Comparison of ENCODE assay signal across 16 cellular contexts in the genomic region with DNA sequence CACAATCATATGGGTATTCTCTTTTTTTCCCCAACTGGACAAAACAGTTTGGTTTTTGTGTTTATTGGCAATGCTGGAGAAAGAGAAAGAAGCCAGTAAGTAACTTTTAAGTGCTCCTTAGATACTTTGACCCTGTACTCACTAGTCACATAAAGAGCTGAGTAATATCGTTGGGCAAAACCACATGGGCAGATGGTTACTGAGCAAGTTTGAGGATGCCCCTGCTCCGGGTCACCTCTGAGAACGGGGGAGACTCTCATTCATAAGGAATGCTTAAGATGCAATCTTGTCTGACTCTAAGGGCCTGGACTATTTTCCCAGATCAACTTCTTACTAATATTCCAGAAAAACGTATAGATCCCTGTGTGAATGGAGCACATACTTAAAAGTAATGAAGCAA.
DNase-seq lines count a peak whose midpoint lies in the region; ATAC-seq and TF ChIP-seq lines count a peak whose summit lies in the region.
"Had no signal": no experiment of that assay in that cellular context is flagged by ENCODE, and none has a peak within 500 bp of the region (broad histone marks: within the 10 kb centered on the region; RNA-seq: fewer than 3 reads in every experiment).

No MANE protein-coding gene starts in this region.

- H3K27ac Mint-ChIP-seq in activated CD8-positive, alpha-beta memory T cell treated with anti-CD3 and anti-CD28 coated beads, Interleukin-2, amount 10 ng/mL, durations not matched to agents 7 days and 5 days = no peak overlapping the region
- H3K27ac Mint-ChIP-seq: activated CD4-positive, alpha-beta memory T cell treated with anti-CD3 and anti-CD28 coated beads for 36 hours; mesothelial cell of epicardium had no signal

- peaks cover 2% of the 10 kb centered on the region for H3K4me1 Mint-ChIP-seq in activated CD8-positive, alpha-beta memory T cell treated with anti-CD3 and anti-CD28 coated beads, Interleukin-2, amount 10 ng/mL, durations not matched to agents 7 days and 5 days

- H3K27me3 Mint-ChIP-seq in activated CD8-positive, alpha-beta memory T cell treated with anti-CD3 and anti-CD28 coated beads, Interleukin-2, amount 10 ng/mL, durations not matched to agents 7 days and 5 days = no peaks in the 10 kb centered on the region
- H3K27me3 Mint-ChIP-seq: activated CD4-positive, alpha-beta memory T cell treated with anti-CD3 and anti-CD28 coated beads for 36 hours had no signal

- no peaks in the 10 kb centered on the region for H3K9me3 Mint-ChIP-seq in activated CD8-positive, alpha-beta memory T cell treated with anti-CD3 and anti-CD28 coated beads, Interleukin-2, amount 10 ng/mL, durations not matched to agents 7 days and 5 days (ENCODE audit: low read depth)
- H3K9me3 Mint-ChIP-seq: activated CD4-positive, alpha-beta memory T cell treated with anti-CD3 and anti-CD28 coated beads for 36 hours; mesothelial cell of epicardium had no signal

- peak; percentile 87 for ATAC-seq in foreskin keratinocyte
- ATAC-seq in activated CD8-positive, alpha-beta memory T cell treated with anti-CD3 and anti-CD28 coated beads, Interleukin-2, amount 10 ng/mL, durations not matched to agents 7 days and 5 days = no peak

- POLR2A ChIA-PET in AG04450 (lab: Yijun Ruan, JAX) = no interaction called here

- CTCF ChIA-PET in AG04450 (lab: Charles Lee) = no interaction called here
- CTCF ChIA-PET in activated CD8-positive, alpha-beta memory T cell treated with anti-CD3 and anti-CD28 coated beads, Interleukin-2, amount 10 ng/mL, durations not matched to agents 7 days and 5 days (lab: Charles Lee) = no interaction called here

- H3K4me3 ChIP-seq in AG04450 (ENCODE audit: low read depth, low read length) (no peak overlapping the region), right atrium auricular region (no peak overlapping the region)
- H3K4me3 ChIP-seq: ascending aorta, stomach had no signal

- H3K27me3 ChIP-seq in AG04450 (ENCODE audit: control insufficient read depth, insufficient read depth, low read length) (no peaks in the 10 kb centered on the region), foreskin keratinocyte (no peaks in the 10 kb centered on the region), right atrium auricular region (no peaks in the 10 kb centered on the region)
- H3K27me3 ChIP-seq: ascending aorta, stomach had no signal

- DNase-seq in AG04450 (ENCODE audit: low read depth, low spot score) (peak; percentile 30), HK-2 (ENCODE audit: unreplicated experiment) (peak; percentile 56), amniotic epithelial cell (ENCODE audit: low read depth) (peak; percentile 79), foreskin keratinocyte (peak; percentile 78 to 91), NCI-H510A treated with DMSO at 0.1 percent for 48 hours (lab: John Stamatoyannopoulos, UW) (no peak), right atrium auricular region (ENCODE audit: low spot score) (no peak), NOMO-1 treated with DMSO at 0.1 percent for 48 hours (lab: John Stamatoyannopoulos, UW; ENCODE audit: unreplicated experiment) (no peak)
- DNase-seq in activated CD8-positive, alpha-beta memory T cell treated with anti-CD3 and anti-CD28 coated beads, Interleukin-2, amount 10 ng/mL, durations not matched to agents 7 days and 5 days = no peak
- DNase-seq: activated CD4-positive, alpha-beta memory T cell treated with anti-CD3 and anti-CD28 coated beads for 36 hours; DMS 273 treated with DMSO at 0.1 percent for 48 hours; NCI-H187 treated with DMSO at 0.1 percent for 48 hours; NCI-H82; occipital lobe; stomach had no signal

- no peak overlapping the region for H3K4me3 Mint-ChIP-seq in activated CD8-positive, alpha-beta memory T cell treated with anti-CD3 and anti-CD28 coated beads, Interleukin-2, amount 10 ng/mL, durations not matched to agents 7 days and 5 days
- H3K4me3 Mint-ChIP-seq: activated CD4-positive, alpha-beta memory T cell treated with anti-CD3 and anti-CD28 coated beads for 36 hours; mesothelial cell of epicardium had no signal

- peaks cover 1% of the 10 kb centered on the region for H3K36me3 ChIP-seq in right atrium auricular region
- H3K36me3 ChIP-seq: ascending aorta had no signal

- H3K9me3 ChIP-seq in AG04450 (ENCODE audit: control insufficient read depth, insufficient read depth, low read length) (no peaks in the 10 kb centered on the region), right atrium auricular region (no peaks in the 10 kb centered on the region)
- H3K9me3 ChIP-seq: ascending aorta, stomach had no signal

- peaks cover 16% of the 10 kb centered on the region for H3K36me3 Mint-ChIP-seq in activated CD8-positive, alpha-beta memory T cell treated with anti-CD3 and anti-CD28 coated beads, Interleukin-2, amount 10 ng/mL, durations not matched to agents 7 days and 5 days
- H3K36me3 Mint-ChIP-seq: mesothelial cell of epicardium had no signal

- H3K4me1 ChIP-seq in foreskin keratinocyte (peaks cover 31% of the 10 kb centered on the region), right atrium auricular region (no peaks in the 10 kb centered on the region)
- H3K4me1 ChIP-seq: ascending aorta had no signal

- H3K27ac ChIP-seq in AG04450 (ENCODE audit: low read depth, low read length) = no peak overlapping the region
- H3K27ac ChIP-seq in foreskin keratinocyte = no peak overlapping the region
- H3K27ac ChIP-seq in right atrium auricular region = no peak overlapping the region
- H3K27ac ChIP-seq: ascending aorta, stomach had no signal

- TF ChIP-seq CTCF in AG04450 (IDR thresholded peaks at IDR 0.05; ENCODE audit: low read depth, low read length) (no peak), foreskin keratinocyte (conservative IDR thresholded peaks at IDR 0.05) (no peak), right atrium auricular region (IDR thresholded peaks at IDR 0.05) (no peak)

Comparison
In these comparisons a context has a peak if more than half of its experiments do, and no peak if none do; other contexts are left out.
1. DNase-seq: peak in AG04450 (single experiment), HK-2 (single experiment), amniotic epithelial cell (single experiment) and foreskin keratinocyte (2 of 2); none in NCI-H510A treated with DMSO at 0.1 percent for 48 hours (single experiment), right atrium auricular region (single experiment), NOMO-1 treated with DMSO at 0.1 percent for 48 hours (single experiment) and activated CD8-positive, alpha-beta memory T cell treated with anti-CD3 and anti-CD28 coated beads, Interleukin-2, amount 10 ng/mL, durations not matched to agents 7 days and 5 days (single experiment).